ENCODE assay signal across 10 cellular contexts in the genomic region with DNA sequence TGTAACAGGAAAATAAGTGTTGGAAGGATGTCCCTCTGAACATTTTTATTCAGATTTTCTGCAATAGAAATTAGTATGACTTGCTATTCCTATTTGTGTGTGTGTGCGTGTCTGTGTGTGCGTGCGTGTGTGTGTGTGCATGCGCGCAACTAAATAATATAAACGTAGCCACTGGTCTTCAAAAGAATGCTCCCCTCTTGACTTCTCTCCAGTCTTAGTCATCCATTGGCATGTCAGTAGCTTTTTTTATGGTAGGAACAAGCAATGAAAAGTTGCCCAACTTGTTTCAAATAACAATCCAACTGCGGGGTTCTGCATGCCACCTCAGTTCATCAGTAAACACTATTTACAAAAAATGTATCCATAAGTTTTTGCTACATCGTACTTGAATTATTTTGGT.
DNase-seq lines count a peak whose midpoint lies in the region; ATAC-seq and TF ChIP-seq lines count a peak whose summit lies in the region.
"Had no signal": no experiment of that assay in that cellular context is flagged by ENCODE, and none has a peak within 500 bp of the region (broad histone marks: within the 10 kb centered on the region; RNA-seq: fewer than 3 reads in every experiment).

No MANE protein-coding gene starts in this region.

- H3K27ac ChIP-seq in GM23248 (no peak overlapping the region), thoracic aorta (no peak overlapping the region), caudate nucleus (ENCODE audit: low read depth, low read length) (no peak overlapping the region)
- H3K27ac ChIP-seq: skin epidermis, tibial artery had no signal

- no peaks in the 10 kb centered on the region for H3K79me2 ChIP-seq in GM23248 (ENCODE audit: insufficient read depth)

- no peaks in the 10 kb centered on the region for H3K9me2 ChIP-seq in GM23248 (ENCODE audit: insufficient read depth)

- in situ Hi-C loops in GM23248 (cut with MboI) = no loop called here

- no peaks in the 10 kb centered on the region for H3K27me3 ChIP-seq in GM23248 (replicated peaks; ENCODE audit: insufficient read depth)
- no peaks in the 10 kb centered on the region for H3K27me3 ChIP-seq in thoracic aorta (replicated peaks; ENCODE audit: insufficient read depth)
- H3K27me3 ChIP-seq: tibial artery had no signal

- peak overlapping the region; percentile 18 for H3K4me2 ChIP-seq in GM23248 (ENCODE audit: unreplicated experiment)

- H3K36me3 ChIP-seq in GM23248 (ENCODE audit: low read depth) = no peaks in the 10 kb centered on the region
- H3K36me3 ChIP-seq in thoracic aorta = no peaks in the 10 kb centered on the region
- H3K36me3 ChIP-seq: tibial artery had no signal

- H2AFZ ChIP-seq in GM23248 = no peak overlapping the region

- no peaks in the 10 kb centered on the region for H4K20me1 ChIP-seq in GM23248 (ENCODE audit: insufficient read depth)

- no peaks in the 10 kb centered on the region for H3F3A ChIP-seq in GM23248 (ENCODE audit: insufficient read depth)

- peak; percentile 72 for DNase-seq in GM23248
- DNase-seq in T1000 (lab: John Stamatoyannopoulos, UW) = peak; percentile 2
- peak; percentile 56 for DNase-seq in fibroblast of the conjunctiva (ENCODE audit: low read depth)
- DNase-seq in thoracic aorta (ENCODE audit: low spot score) = no peak
- no peak for DNase-seq in GM19238 (ENCODE audit: insufficient read length, low spot score)
- DNase-seq in stimulated activated naive CD8-positive, alpha-beta T cell treated with anti-CD3 and anti-CD28 coated beads, Interleukin-15, Interleukin-2, amounts not matched to agents 100 U/mL and 50 U/mL, for 24 hours = no peak
- no peak for DNase-seq in caudate nucleus (lab: John Stamatoyannopoulos, UW)
- DNase-seq: kidney glomerular epithelial cell, tibial artery had no signal

- no peak overlapping the region for H3K9ac ChIP-seq in GM23248

- WGBS in GM23248 (ENCODE audit: low coverage in 1 of 2, low lambda C conversion rate in 2 of 2, missing lambda C conversion rate in 2 of 2), 2 experiments = 60 to 61% methylated on average over 8 of the region's 8 CpGs

- peaks cover 18% of the 10 kb centered on the region for H3K4me1 ChIP-seq in GM23248 (ENCODE audit: insufficient read depth)
- H3K4me1 ChIP-seq in thoracic aorta (ENCODE audit: control insufficient read depth in 1 of 2, low read depth in 2 of 2) = peaks cover 20 to 26% of the 10 kb centered on the region in 2 donors

- ATAC-seq in thoracic aorta (ENCODE audit: insufficient number of reproducible peaks, low FRiP score, low read depth) = no peak
- no peak for ATAC-seq in stimulated activated naive CD8-positive, alpha-beta T cell treated with anti-CD3 and anti-CD28 coated beads, Interleukin-15, Interleukin-2, amounts not matched to agents 100 U/mL and 50 U/mL, for 24 hours

- H3K9me3 ChIP-seq in GM23248 (ENCODE audit: low read depth) (no peaks in the 10 kb centered on the region), thoracic aorta (no peaks in the 10 kb centered on the region)
- H3K9me3 ChIP-seq: tibial artery had no signal

- H3K4me3 ChIP-seq in GM23248 (no peak overlapping the region), thoracic aorta (peak overlapping the region; percentile 9)
- H3K4me3 ChIP-seq: skin epidermis, tibial artery had no signal

- no peak for TF ChIP-seq CTCF in thoracic aorta (IDR thresholded peaks at IDR 0.05)

Comparison
In these comparisons a context has a peak if more than half of its experiments do, and no peak if none do; other contexts are left out.
1. DNase-seq: peak in GM23248 (single experiment), T1000 (single experiment) and fibroblast of the conjunctiva (single experiment); none in thoracic aorta (single experiment), GM19238 (single experiment), stimulated activated naive CD8-positive, alpha-beta T cell treated with anti-CD3 and anti-CD28 coated beads, Interleukin-15, Interleukin-2, amounts not matched to agents 100 U/mL and 50 U/mL, for 24 hours (single experiment) and caudate nucleus (0 of 61).